Comparison of ENCODE assay signal across 28 cellular contexts in the genomic region with DNA sequence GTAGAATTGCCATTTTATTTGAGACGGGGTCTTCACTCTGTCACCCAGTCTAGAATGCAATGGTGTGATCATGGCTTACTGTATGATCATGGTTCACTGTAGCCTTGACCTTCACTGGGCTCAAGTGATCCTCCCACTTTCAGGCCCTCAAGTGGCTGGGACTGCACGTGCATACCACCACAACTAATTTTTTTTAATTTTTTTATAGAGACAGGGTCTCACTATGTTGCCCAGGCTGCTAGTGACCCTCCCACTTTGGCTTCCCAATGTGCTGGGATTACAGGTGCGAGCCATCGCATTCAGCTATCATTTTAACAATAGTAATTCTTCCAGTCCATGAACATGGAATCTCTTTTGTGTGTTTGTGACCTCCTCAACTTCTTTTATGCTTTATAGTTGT.
"Had no signal": no experiment of that assay in that cellular context is flagged by ENCODE, and none has a peak within 500 bp of the region (broad histone marks: within the 10 kb centered on the region; RNA-seq: fewer than 3 reads in every experiment).

No MANE protein-coding gene starts in this region.

- H3K36me3 ChIP-seq: colonic mucosa had no signal

- H3K9me3 ChIP-seq: colonic mucosa, esophagus muscularis mucosa, gastrocnemius medialis, gastroesophageal sphincter had no signal

- H3K4me1 ChIP-seq: colonic mucosa, esophagus muscularis mucosa, esophagus squamous epithelium, foreskin keratinocyte, gastrocnemius medialis, gastroesophageal sphincter had no signal

- H3K27me3 ChIP-seq: colonic mucosa, dorsolateral prefrontal cortex, esophagus muscularis mucosa, esophagus squamous epithelium, foreskin keratinocyte, gastrocnemius medialis, gastroesophageal sphincter, heart left ventricle, heart right ventricle had no signal

- H3K27ac ChIP-seq: colonic mucosa, coronary artery, dorsolateral prefrontal cortex, epithelial cell of prostate, esophagus muscularis mucosa, esophagus squamous epithelium, foreskin keratinocyte, gastrocnemius medialis, gastroesophageal sphincter, heart left ventricle, heart right ventricle had no signal

- H3K4me3 ChIP-seq: colonic mucosa, coronary artery, dorsolateral prefrontal cortex, esophagus muscularis mucosa, esophagus squamous epithelium, gastrocnemius medialis, gastroesophageal sphincter, heart left ventricle, heart right ventricle had no signal

- DNase-seq: colonic mucosa; cortex of kidney; dermis blood vessel endothelial cell; dorsolateral prefrontal cortex; effector CD4-positive, alpha-beta T cell; effector CD8-positive, alpha-beta T cell; effector memory CD4-positive, alpha-beta T cell; effector memory CD8-positive, alpha-beta T cell; endodermal cell; erythroblast; esophagus squamous epithelium; foreskin fibroblast; foreskin keratinocyte; foreskin melanocyte; gastrocnemius medialis; glutamatergic neuron; head of caudate nucleus; heart left ventricle; heart right ventricle had no signal

- ATAC-seq: effector memory CD8-positive, alpha-beta T cell; esophagus mucosa; foreskin keratinocyte; gastrocnemius medialis; gastroesophageal sphincter; heart right ventricle had no signal

- FAIRE-seq: colon, endometrium, endothelial cell of umbilical vein, frontal cortex had no signal
